ENCODE assay signal across 31 cellular contexts in genomic region chr11:45669956-45670355, GRCh38. TPM values are rescaled to one million over a fixed set of nuclear protein-coding genes. Genes with fewer than 3 reads are reported as not detected.
"Had no signal": no experiment of that assay in that cellular context is flagged by ENCODE, and none has a peak within 500 bp of the region (broad histone marks: within the 10 kb centered on the region; RNA-seq: fewer than 3 reads in every experiment).

No MANE protein-coding gene starts in this region.

- H3K27ac ChIP-seq: adrenal gland, ascending aorta, VCaP had no signal

- H3K4me3 ChIP-seq: adrenal gland, ascending aorta had no signal

- H3K27me3 ChIP-seq: adrenal gland, ascending aorta had no signal

- ATAC-seq: activated CD8-positive, alpha-beta T cell treated with anti-CD3 and anti-CD28 coated beads for 36 hours; activated naive CD4-positive, alpha-beta T cell treated with anti-CD3 and anti-CD28 coated beads, Interleukin-2, amount 50 U/mL, for 72 hours; activated T-cell treated with anti-CD3 and anti-CD28 coated beads, Interleukin-2, amount 50 U/mL, for 4 hours; activated T-cell treated with anti-CD3 and anti-CD28 coated beads, Interleukin-2, amount 50 U/mL, for 72 hours; activated T-helper 17 cell treated with anti-CD3 and anti-CD28 coated beads, Interleukin-2, amount 50 U/mL, for 72 hours had no signal

- FAIRE-seq: TTC549 had no signal

- H3K9me3 ChIP-seq: adrenal gland, ascending aorta had no signal

- DNase-seq: activated B cell treated with CpG ODN at 0.5 μM for 24 hours; activated CD4-positive, alpha-beta memory T cell treated with anti-CD3 and anti-CD28 coated beads for 36 hours; activated CD4-positive, alpha-beta T cell treated with anti-CD3 and anti-CD28 coated beads for 4 hours; activated CD4-positive, alpha-beta T cell treated with anti-CD3 and anti-CD28 coated beads, Interleukin-2, amount 10 ng/mL, durations not matched to agents 24 days and 14 days; activated CD4-positive, alpha-beta T cell treated with anti-CD3 and anti-CD28 coated beads, Interleukin-2, amount 50 U/mL, for 1 hour; activated CD4-positive, alpha-beta T cell treated with anti-CD3 and anti-CD28 coated beads, Interleukin-2, amount 50 U/mL, for 4 hours; activated CD4-positive, CD25-positive, alpha-beta regulatory T cell treated with anti-CD3 and anti-CD28 coated beads, Interleukin-2, amount 50 U/mL, for 72 hours; activated CD8-positive, alpha-beta memory T cell treated with anti-CD3 and anti-CD28 coated beads, Interleukin-2, amount 50 U/mL, for 4 hours; activated CD8-positive, alpha-beta T cell treated with anti-CD3 and anti-CD28 coated beads for 36 hours; activated effector memory CD4-positive, alpha-beta T cell treated with anti-CD3 and anti-CD28 coated beads, Interleukin-2, amount 50 U/mL, for 16 hours; activated gamma-delta T cell treated with Interleukin-2 at 50 U/mL for 16 hours; activated naive CD4-positive, alpha-beta T cell; activated naive CD4-positive, alpha-beta T cell treated with anti-CD3 and anti-CD28 coated beads for 36 hours; activated naive CD4-positive, alpha-beta T cell treated with anti-CD3 and anti-CD28 coated beads, Interleukin-2, amount 50 U/mL, for 16 hours; activated naive CD8-positive, alpha-beta T cell treated with anti-CD3 and anti-CD28 coated beads for 36 hours; activated T-cell treated with anti-CD3 and anti-CD28 coated beads for 4 hours; activated T-cell treated with anti-CD3 and anti-CD28 coated beads, Interleukin-2, amount 50 U/mL, for 1 hour; activated T-cell treated with anti-CD3 and anti-CD28 coated beads, Interleukin-2, amount 50 U/mL, for 4 hours; activated T-cell treated with anti-CD3 and anti-CD28 coated beads, Interleukin-2, amount 50 U/mL, for 72 hours; adrenal gland; amniotic stem cell; central memory CD4-positive, alpha-beta T cell; SW 1271; T-helper 1 cell; T-helper 2 cell; T-helper 9 cell had no signal

- H3K36me3 ChIP-seq: adrenal gland, ascending aorta had no signal

RNA-seq across cellular contexts. Expression of gene CHST1, which starts 4.5 kb away (rescaled TPM):
- total RNA-seq: activated B cell treated with CpG ODN at 0.5 μM for 24 hours; activated CD8-positive, alpha-beta T cell treated with anti-CD3 and anti-CD28 coated beads for 36 hours; activated naive CD4-positive, alpha-beta T cell treated with anti-CD3 and anti-CD28 coated beads for 36 hours; activated naive CD8-positive, alpha-beta T cell treated with anti-CD3 and anti-CD28 coated beads for 36 hours; activated T-helper 17 cell treated with anti-CD3 and anti-CD28 coated beads, Interleukin-2, amount 50 U/mL, for 72 hours had no signal
